Comparison of ENCODE assay signal across 4 cellular contexts in the genomic region with DNA sequence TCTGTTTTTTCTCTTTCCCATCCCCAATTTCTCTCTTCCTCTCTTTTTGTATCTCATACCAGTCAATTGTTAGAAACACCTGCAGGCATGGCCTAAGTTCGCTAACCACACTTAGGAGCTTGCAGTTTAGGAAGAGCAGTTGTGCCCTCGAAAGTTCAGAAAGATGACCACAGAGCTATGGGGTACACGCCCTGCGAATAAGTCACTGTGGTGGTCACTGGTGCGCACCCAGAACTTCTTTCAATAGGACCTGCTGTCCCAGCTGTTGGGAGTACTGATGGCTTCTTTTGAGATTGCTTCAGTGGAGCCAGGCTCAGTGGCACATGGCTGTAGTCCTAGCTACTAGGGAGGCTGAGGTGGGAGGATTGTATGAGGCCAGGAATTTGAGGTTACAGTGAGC.
"Had no signal": no experiment of that assay in that cellular context is flagged by ENCODE, and none has a peak within 500 bp of the region (broad histone marks: within the 10 kb centered on the region; RNA-seq: fewer than 3 reads in every experiment).

No MANE protein-coding gene starts in this region.

- H3K4me3 ChIP-seq: GM23338 had no signal

- H2AFZ ChIP-seq: GM23338 had no signal

- ATAC-seq: GM23338 had no signal

- DNase-seq: H9, HCEC 1CT, IMR-90 had no signal

- H3K4me2 ChIP-seq: GM23338 had no signal
